8 cellular contexts compared by ENCODE assay signal in genomic region chr7:149414745-149415390, GRCh38.
DNase-seq lines count a peak whose midpoint lies in the region; ATAC-seq and TF ChIP-seq lines count a peak whose summit lies in the region.

No MANE protein-coding gene starts in this region.

- H3K36me3 ChIP-seq in GM06990 (ENCODE audit: control insufficient read depth, insufficient read depth, low read length) = no peaks in the 10 kb centered on the region
- H3K36me3 ChIP-seq in neuron (ENCODE audit: insufficient read depth, low read length) = no peaks in the 10 kb centered on the region

- no peaks in the 10 kb centered on the region for H3K4me1 ChIP-seq in neuron (ENCODE audit: insufficient read depth, low read length)

- peak; percentile 64 for DNase-seq in GM06990 (ENCODE audit: extremely low read depth, insufficient read length)
- peak; percentile 53 to 59 for DNase-seq in activated T-cell treated with anti-CD3 and anti-CD28 coated beads, Interleukin-2, amount 50 U/mL, for 48 hours
- peak; percentile 79 for DNase-seq in fibroblast of the conjunctiva (ENCODE audit: low read depth)
- DNase-seq in superior temporal gyrus (ENCODE audit: extremely low spot score) = peak; percentile 75
- no peak for DNase-seq in NCI-H1092 treated with DMSO at 0.1 percent for 48 hours (lab: John Stamatoyannopoulos, UW)
- DNase-seq in SHP77 treated with DMSO at 0.1 percent for 48 hours (lab: John Stamatoyannopoulos, UW) = no peak

- no peak for ATAC-seq in GM18858 (IDR thresholded peaks at IDR 0.05; ENCODE audit: unreplicated experiment)

- TF ChIP-seq CTCF in GM06990 (IDR thresholded peaks at IDR 0.05; ENCODE audit: insufficient read depth, low read length, poor library complexity, severe bottlenecking) = no peak

- no peaks in the 10 kb centered on the region for H3K27me3 ChIP-seq in GM06990 (replicated peaks; ENCODE audit: control insufficient read depth, insufficient read depth, low read length)
- H3K27me3 ChIP-seq in neuron (ENCODE audit: insufficient read depth, low read length) = peaks cover 4% of the 10 kb centered on the region

- H3K4me3 ChIP-seq in GM06990 (replicated peaks; ENCODE audit: low read depth, low read length) = no peak overlapping the region
- H3K4me3 ChIP-seq in neuron (ENCODE audit: low read length) = peak overlapping the region; percentile 39

- H3K9me3 ChIP-seq in neuron (ENCODE audit: low read length) = peaks cover 1% of the 10 kb centered on the region

- H2AFZ ChIP-seq in neuron (ENCODE audit: low read depth, low read length) = peak overlapping the region; percentile 42

Comparison
In these comparisons a context has a peak if more than half of its experiments do, and no peak if none do; other contexts are left out.
1. DNase-seq: peak in GM06990 (single experiment), activated T-cell treated with anti-CD3 and anti-CD28 coated beads, Interleukin-2, amount 50 U/mL, for 48 hours (2 of 2), fibroblast of the conjunctiva (single experiment) and superior temporal gyrus (single experiment); none in NCI-H1092 treated with DMSO at 0.1 percent for 48 hours (single experiment) and SHP77 treated with DMSO at 0.1 percent for 48 hours (single experiment).